In the genomic region with DNA sequence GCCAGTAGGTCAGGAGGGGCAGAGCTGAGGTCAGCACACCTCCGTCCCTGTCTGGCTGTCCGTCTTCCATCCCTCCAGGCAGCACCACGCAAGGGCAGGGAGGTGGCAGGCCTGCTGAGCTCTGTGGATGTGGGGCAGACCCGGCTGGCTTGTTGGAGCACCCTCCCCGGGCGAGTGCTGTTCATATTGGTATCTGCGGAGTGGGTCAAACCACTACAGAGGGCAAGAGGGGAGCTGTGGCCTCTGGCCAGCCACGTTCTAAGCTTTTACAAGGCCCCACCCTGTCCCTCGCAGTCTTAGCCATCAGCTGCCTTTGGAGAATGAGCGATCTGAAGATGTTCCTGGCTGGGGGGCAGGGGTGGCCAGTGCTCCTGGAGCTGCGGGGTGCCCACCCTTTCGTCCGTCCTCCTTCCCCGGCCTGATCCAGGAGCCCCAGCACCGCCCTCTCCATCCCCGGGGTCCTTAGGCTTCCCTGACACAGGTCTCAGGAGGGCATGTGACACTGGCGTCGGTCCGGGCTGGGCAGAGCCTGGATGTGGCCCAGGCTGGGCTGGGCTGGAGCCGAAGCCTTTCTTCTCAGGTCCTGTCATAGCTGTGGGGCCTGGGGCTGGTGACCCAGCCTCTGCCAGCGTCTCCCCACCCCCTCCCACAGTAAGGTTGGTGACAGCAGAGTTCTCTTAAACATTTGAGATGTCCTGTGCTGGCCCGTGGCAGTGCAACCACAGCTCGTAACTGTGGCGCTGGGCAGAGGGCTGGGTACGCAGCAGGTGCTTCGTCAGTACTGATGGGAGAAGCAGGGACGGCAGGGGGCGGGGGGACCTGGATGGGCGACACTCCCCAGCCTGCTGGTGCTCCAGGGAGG, we compare ENCODE assay signal across 1 cellular context.
TF ChIP-seq lines count a peak whose summit lies in the region.

No MANE protein-coding gene starts in this region.

TF ChIP-seq in HepG2, 621 proteins besides CTCF, POLR2A, EP300 and RAD21:
- TF ChIP-seq AGO2 (optimal IDR thresholded peaks at IDR 0.05; ENCODE audit: low read depth, low read length) = peak; percentile 21
- no peak for TF ChIP-seq GFI1 (CRISPR knock-in tag; IDR thresholded peaks at IDR 0.05; ENCODE audit: borderline replicate concordance)
TF ChIP-seq in HepG2: peak in this region for 1.
